ENCODE assay signal across 22 cellular contexts in the genomic region with DNA sequence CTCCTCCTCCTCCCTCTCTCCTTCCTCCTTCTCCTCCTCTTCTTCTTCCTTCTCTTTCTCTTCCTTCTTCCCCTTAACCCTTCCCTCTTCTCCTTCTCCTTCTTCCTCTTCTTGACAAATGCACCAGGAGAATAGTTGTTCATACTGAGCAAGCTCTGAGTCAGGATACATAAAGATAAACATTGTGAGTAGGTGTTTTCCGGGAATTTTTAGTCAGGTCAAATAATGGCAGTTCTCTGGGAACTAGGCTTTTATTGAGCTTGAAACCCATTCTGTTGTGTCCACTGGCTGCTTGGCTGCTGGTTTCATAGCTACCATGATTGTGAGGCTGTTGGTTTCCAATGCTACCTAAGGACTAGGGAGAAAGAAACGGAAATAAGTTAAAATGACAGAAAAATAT.
"Had no signal": no experiment of that assay in that cellular context is flagged by ENCODE, and none has a peak within 500 bp of the region (broad histone marks: within the 10 kb centered on the region; RNA-seq: fewer than 3 reads in every experiment).

No MANE protein-coding gene starts in this region.

- DNase-seq: activated CD4-positive, alpha-beta T cell treated with anti-CD3 and anti-CD28 coated beads, Interleukin-2, amount 10 ng/mL, durations not matched to agents 7 days and 5 days; activated CD8-positive, alpha-beta memory T cell treated with anti-CD3 and anti-CD28 coated beads, Interleukin-2, amount 10 ng/mL, durations not matched to agents 7 days and 5 days; activated CD8-positive, alpha-beta T cell treated with anti-CD3 and anti-CD28 coated beads for 36 hours; activated gamma-delta T cell treated with Interleukin-2 at 50 U/mL for 16 hours; activated T-cell treated with anti-CD3 and anti-CD28 coated beads for 4 hours; aorta; cerebellar nuclear complex; foreskin keratinocyte; lower lobe of right lung; naive B cell; spleen; stimulated activated CD4-positive, alpha-beta T cell treated with anti-CD3 and anti-CD28 coated beads, Interleukin-4, amount 100 ng/mL, for 1 hour; stimulated activated naive CD4-positive, alpha-beta T cell treated with Interleukin-2 at 50 U/mL for 16 hours; T-cell; upper lobe of left lung had no signal

- H3K27ac Mint-ChIP-seq: activated CD4-positive, alpha-beta T cell treated with anti-CD3 and anti-CD28 coated beads, Interleukin-2, amount 10 ng/mL, durations not matched to agents 7 days and 5 days; activated CD8-positive, alpha-beta memory T cell treated with anti-CD3 and anti-CD28 coated beads, Interleukin-2, amount 10 ng/mL, durations not matched to agents 7 days and 5 days; activated CD8-positive, alpha-beta T cell treated with anti-CD3 and anti-CD28 coated beads for 36 hours; activated naive CD4-positive, alpha-beta T cell treated with anti-CD3 and anti-CD28 coated beads, Interleukin-2, amount 50 U/mL, for 24 hours; activated T-helper 1 cell treated with anti-CD3 and anti-CD28 coated beads, Interleukin-12 subunit alpha, Interleukin-12 subunit beta, Interleukin-2, Interleukin-4 antibody, amounts not matched to agents 30 ng/mL and 10 ng/mL and 1 ng/mL, durations not matched to agents 14 hours and 24 hours and 36 hours; T-cell; T-helper 2 cell treated with Interferon-gamma antibody and Interleukin-4, amounts not matched to agents 5 μg/mL and 100 μg/mL, for 36 hours had no signal

- H3K4me1 Mint-ChIP-seq: activated CD4-positive, alpha-beta T cell treated with anti-CD3 and anti-CD28 coated beads, Interleukin-2, amount 10 ng/mL, durations not matched to agents 7 days and 5 days; activated CD8-positive, alpha-beta memory T cell treated with anti-CD3 and anti-CD28 coated beads, Interleukin-2, amount 10 ng/mL, durations not matched to agents 7 days and 5 days; activated naive CD4-positive, alpha-beta T cell treated with anti-CD3 and anti-CD28 coated beads, Interleukin-2, amount 50 U/mL, for 24 hours; naive B cell; neural crest cell; T-cell had no signal

- H3K27ac ChIP-seq: coronary artery, foreskin keratinocyte, lower lobe of right lung, spleen, thoracic aorta, upper lobe of left lung, VCaP had no signal

- H3K36me3 ChIP-seq: lower lobe of right lung, spleen, thoracic aorta, upper lobe of left lung had no signal

- H3K4me3 Mint-ChIP-seq: activated CD4-positive, alpha-beta T cell treated with anti-CD3 and anti-CD28 coated beads, Interleukin-2, amount 10 ng/mL, durations not matched to agents 7 days and 5 days; activated CD8-positive, alpha-beta memory T cell treated with anti-CD3 and anti-CD28 coated beads, Interleukin-2, amount 10 ng/mL, durations not matched to agents 7 days and 5 days; activated CD8-positive, alpha-beta T cell treated with anti-CD3 and anti-CD28 coated beads for 36 hours; activated naive CD4-positive, alpha-beta T cell treated with anti-CD3 and anti-CD28 coated beads, Interleukin-2, amount 50 U/mL, for 24 hours; activated T-helper 1 cell treated with anti-CD3 and anti-CD28 coated beads, Interleukin-12 subunit alpha, Interleukin-12 subunit beta, Interleukin-2, Interleukin-4 antibody, amounts not matched to agents 30 ng/mL and 10 ng/mL and 1 ng/mL, durations not matched to agents 14 hours and 24 hours and 36 hours; naive B cell; neural crest cell; T-cell; T-helper 2 cell treated with Interferon-gamma antibody and Interleukin-4, amounts not matched to agents 5 μg/mL and 100 μg/mL, for 36 hours had no signal

- H3K27me3 Mint-ChIP-seq: activated CD4-positive, alpha-beta T cell treated with anti-CD3 and anti-CD28 coated beads, Interleukin-2, amount 10 ng/mL, durations not matched to agents 7 days and 5 days; activated CD8-positive, alpha-beta memory T cell treated with anti-CD3 and anti-CD28 coated beads, Interleukin-2, amount 10 ng/mL, durations not matched to agents 7 days and 5 days; activated CD8-positive, alpha-beta T cell treated with anti-CD3 and anti-CD28 coated beads for 36 hours; activated naive CD4-positive, alpha-beta T cell treated with anti-CD3 and anti-CD28 coated beads, Interleukin-2, amount 50 U/mL, for 24 hours; naive B cell; T-cell had no signal

- H3K27me3 ChIP-seq: foreskin keratinocyte, spleen, upper lobe of left lung had no signal

- H3K4me1 ChIP-seq: foreskin keratinocyte, lower lobe of right lung, spleen, upper lobe of left lung had no signal

- H3K9me3 ChIP-seq: lower lobe of right lung, thoracic aorta, upper lobe of left lung had no signal

- H3K4me3 ChIP-seq: coronary artery, lower lobe of right lung, spleen, thoracic aorta, upper lobe of left lung had no signal

- H3K36me3 Mint-ChIP-seq: activated CD8-positive, alpha-beta memory T cell treated with anti-CD3 and anti-CD28 coated beads, Interleukin-2, amount 10 ng/mL, durations not matched to agents 7 days and 5 days; activated naive CD4-positive, alpha-beta T cell treated with anti-CD3 and anti-CD28 coated beads, Interleukin-2, amount 50 U/mL, for 24 hours; naive B cell; T-cell had no signal
